In genomic region chr3:62378329-62378789, GRCh38 we compare ENCODE assay signal across 22 cellular contexts. TPM values are rescaled to one million over a fixed set of nuclear protein-coding genes. Genes with fewer than 3 reads are reported as not detected.
DNase-seq lines count a peak whose midpoint lies in the region; ATAC-seq and TF ChIP-seq lines count a peak whose summit lies in the region.
"Had no signal": no experiment of that assay in that cellular context is flagged by ENCODE, and none has a peak within 500 bp of the region (broad histone marks: within the 10 kb centered on the region; RNA-seq: fewer than 3 reads in every experiment).

No MANE protein-coding gene starts in this region.

- peaks cover 21% of the 10 kb centered on the region for H3K4me1 ChIP-seq in left ventricle myocardium inferior
- H3K4me1 ChIP-seq in mammary epithelial cell (ENCODE audit: insufficient read depth, low read length) = peaks cover 4% of the 10 kb centered on the region
- H3K4me1 ChIP-seq in spleen = peaks cover 0 to 21% (median 13%) of the 10 kb centered on the region in 6 donors

- no peaks in the 10 kb centered on the region for H3K9me3 Mint-ChIP-seq in activated CD4-positive, alpha-beta memory T cell treated with anti-CD3 and anti-CD28 coated beads for 36 hours
- H3K9me3 Mint-ChIP-seq: T-helper 1 cell treated with Interleukin-12 subunit alpha and Interleukin-12 subunit beta and Interleukin-4 antibody, amounts not matched to agents 30 μg/mL and 1 μg/mL, for 36 hours had no signal

- H3K9ac ChIP-seq in mammary epithelial cell (ENCODE audit: insufficient read depth, low read length) = no peak overlapping the region

- no peak overlapping the region for H3K4me2 ChIP-seq in mammary epithelial cell (ENCODE audit: insufficient read depth, low read depth, low read length)
- H3K4me2 ChIP-seq: PC-9 had no signal

- DNase-seq in left ventricle myocardium inferior = no peak
- DNase-seq in Right ventricle myocardium superior = no peak
- DNase-seq in ecto neural progenitor cell (ENCODE audit: low spot score) = peak; percentile 77
- DNase-seq in islet precursor cell = peak; percentile 64
- DNase-seq in SW480 (ENCODE audit: low spot score) = no peak
- no peak for DNase-seq in mammary epithelial cell
- no peak for DNase-seq in activated CD4-positive, alpha-beta memory T cell treated with anti-CD3 and anti-CD28 coated beads for 36 hours
- no peak for DNase-seq in spleen
- DNase-seq: activated CD4-positive, alpha-beta T cell treated with anti-CD3 and anti-CD28 coated beads, Interleukin-2, amount 50 U/mL, for 1 hour; C1 segment of cervical spinal cord; foreskin melanocyte; MM.1S; NCI-H1436 treated with DMSO at 0.1 percent for 48 hours; NCI-H2171; NCI-H748 treated with DMSO at 0.1 percent for 48 hours; occipital lobe; PC-9; SIG-M5 had no signal

- WGBS in mammary epithelial cell (ENCODE audit: low coverage, missing lambda C conversion rate) = 4% methylated on average over 19 of the region's 29 CpGs
- 4 to 9% (median 8%) methylated on average over 18 to 29 of the region's 29 CpGs for WGBS in spleen, 5 donors

- POLR2A ChIA-PET in activated CD4-positive, alpha-beta memory T cell treated with anti-CD3 and anti-CD28 coated beads for 36 hours (lab: Charles Lee) = no interaction called here

- H3K4me3 Mint-ChIP-seq in activated CD4-positive, alpha-beta memory T cell treated with anti-CD3 and anti-CD28 coated beads for 36 hours = no peak overlapping the region
- H3K4me3 Mint-ChIP-seq: T-helper 1 cell treated with Interleukin-12 subunit alpha and Interleukin-12 subunit beta and Interleukin-4 antibody, amounts not matched to agents 30 μg/mL and 1 μg/mL, for 36 hours had no signal

- intact Hi-C loops in left ventricle myocardium inferior (cut with micrococcal nuclease) (no loop called here), Right ventricle myocardium superior (cut with DNase I) (no loop called here), mammary epithelial cell (cut with micrococcal nuclease) (no loop called here), spleen (cut with DNase I; ENCODE audit: low total_unique reads) (no loop called here)
- intact Hi-C loops in activated CD4-positive, alpha-beta memory T cell treated with anti-CD3 and anti-CD28 coated beads for 36 hours (cut with micrococcal nuclease) = no loop called here

- H3K4me3 ChIP-seq in left ventricle myocardium inferior (peak overlapping the region; percentile 7), mammary epithelial cell (replicated peaks in 1 of 3; ENCODE audit: insufficient read depth in 1 of 3, low read depth in 2 of 3, low read length in 3 of 3) (no peak overlapping the region), spleen (peak overlapping the region in 1 of 8 donors; percentile 5)
- H3K4me3 ChIP-seq: left lung, PC-9 had no signal

- dilution Hi-C loops in mammary epithelial cell (cut with HindIII; ENCODE audit: low sequenced_read_pairs) = no loop called here

- no peak overlapping the region for H2AFZ ChIP-seq in mammary epithelial cell (ENCODE audit: low read depth, low read length)
- H2AFZ ChIP-seq: PC-9 had no signal

- H3K27ac ChIP-seq in left ventricle myocardium inferior (replicated peaks) (no peak overlapping the region), mammary epithelial cell (ENCODE audit: insufficient read depth, low read depth, low read length) (no peak overlapping the region), spleen (no peak overlapping the region)
- H3K27ac ChIP-seq: left lung, PC-9 had no signal

- ATAC-seq in Right ventricle myocardium superior (ENCODE audit: poor library complexity) = no peak
- ATAC-seq: left lung had no signal

- H3K9me3 ChIP-seq in left ventricle myocardium inferior (replicated peaks) (no peaks in the 10 kb centered on the region), mammary epithelial cell (replicated peaks; ENCODE audit: insufficient read depth, low read length) (no peaks in the 10 kb centered on the region), spleen (no peaks in the 10 kb centered on the region)
- H3K9me3 ChIP-seq: left lung had no signal

- no peak for TF ChIP-seq POLR2A in spleen (IDR thresholded peaks at IDR 0.05)

- no peaks in the 10 kb centered on the region for H4K20me1 ChIP-seq in mammary epithelial cell (ENCODE audit: insufficient read depth, low read length)

- in situ Hi-C loops in mammary epithelial cell (cut with MboI; ENCODE audit: low sequenced_read_pairs in 2 of 2) = no loop called here

- TF ChIP-seq CTCF in left ventricle myocardium inferior (IDR thresholded peaks at IDR 0.05; ENCODE audit: borderline replicate concordance) (no peak), mammary epithelial cell (conservative IDR thresholded peaks at IDR 0.05 in 1 of 2, IDR thresholded peaks at IDR 0.05 in 1 of 2; ENCODE audit: extremely low read depth in 1 of 2, insufficient read depth in 1 of 2, low read depth in 1 of 2, low read length in 2 of 2) (no peak), spleen (IDR thresholded peaks at IDR 0.05 in 8 of 11, conservative IDR thresholded peaks at IDR 0.05 in 3 of 11) (no peak)

- no peaks in the 10 kb centered on the region for H3K36me3 ChIP-seq in left ventricle myocardium inferior
- no peaks in the 10 kb centered on the region for H3K36me3 ChIP-seq in mammary epithelial cell (ENCODE audit: insufficient read depth, low read length)
- H3K36me3 ChIP-seq in spleen = no peaks in the 10 kb centered on the region
- H3K36me3 ChIP-seq: left lung had no signal

- BruUV-seq in mammary epithelial cell (replicated peaks; lab: Mats Ljungman, UMichigan) = no TSS peak

- peaks cover 9% of the 10 kb centered on the region for H3K4me1 Mint-ChIP-seq in activated CD4-positive, alpha-beta memory T cell treated with anti-CD3 and anti-CD28 coated beads for 36 hours (ENCODE audit: low read depth)

- no peaks in the 10 kb centered on the region for H3K36me3 Mint-ChIP-seq in activated CD4-positive, alpha-beta memory T cell treated with anti-CD3 and anti-CD28 coated beads for 36 hours

- H3K27me3 Mint-ChIP-seq in activated CD4-positive, alpha-beta memory T cell treated with anti-CD3 and anti-CD28 coated beads for 36 hours = peaks cover 69% of the 10 kb centered on the region

- no peak overlapping the region for H3K27ac Mint-ChIP-seq in activated CD4-positive, alpha-beta memory T cell treated with anti-CD3 and anti-CD28 coated beads for 36 hours
- H3K27ac Mint-ChIP-seq: T-helper 1 cell treated with Interleukin-12 subunit alpha and Interleukin-12 subunit beta and Interleukin-4 antibody, amounts not matched to agents 30 μg/mL and 1 μg/mL, for 36 hours had no signal

- H3K27me3 ChIP-seq in left ventricle myocardium inferior (ENCODE audit: low read depth) = peaks cover 100% of the 10 kb centered on the region
- H3K27me3 ChIP-seq in mammary epithelial cell (ENCODE audit: insufficient read depth, low read length) = peaks cover 67% of the 10 kb centered on the region
- peaks cover 6 to 100% (median 77%) of the 10 kb centered on the region in 7 donors for H3K27me3 ChIP-seq in spleen (replicated peaks in 1 of 7)

- H3K79me2 ChIP-seq in mammary epithelial cell (ENCODE audit: insufficient read depth, low read length) = no peaks in the 10 kb centered on the region

- CTCF ChIA-PET in mammary epithelial cell (lab: Charles Lee; ENCODE audit: low non-redundant PET) = no interaction called here
- CTCF ChIA-PET in activated CD4-positive, alpha-beta memory T cell treated with anti-CD3 and anti-CD28 coated beads for 36 hours (lab: Charles Lee) = no interaction called here

RNA-seq across cellular contexts. Expression of gene FEZF2, which starts 5.0 kb away (rescaled TPM):
- total RNA-seq in left ventricle myocardium inferior (not detected), Right ventricle myocardium superior (not detected), mammary epithelial cell (not detected), spleen (not detected)
- polyA plus RNA-seq in mammary epithelial cell (not detected), spleen (not detected)
- polyA minus RNA-seq in mammary epithelial cell = not detected
- total RNA-seq in activated CD4-positive, alpha-beta memory T cell treated with anti-CD3 and anti-CD28 coated beads for 36 hours = not detected
- total RNA-seq: cardiac septum, left lung, PC-9 had no signal
- polyA plus RNA-seq: esophagus had no signal

Comparison
In these comparisons a context has a peak if more than half of its experiments do, and no peak if none do; other contexts are left out.
1. DNase-seq: peak in ecto neural progenitor cell (single experiment) and islet precursor cell (single experiment); none in left ventricle myocardium inferior (single experiment), Right ventricle myocardium superior (single experiment), SW480 (single experiment), mammary epithelial cell (single experiment), activated CD4-positive, alpha-beta memory T cell treated with anti-CD3 and anti-CD28 coated beads for 36 hours (single experiment) and spleen (single experiment).